Comparison of ENCODE assay signal across 9 cellular contexts in the genomic region with DNA sequence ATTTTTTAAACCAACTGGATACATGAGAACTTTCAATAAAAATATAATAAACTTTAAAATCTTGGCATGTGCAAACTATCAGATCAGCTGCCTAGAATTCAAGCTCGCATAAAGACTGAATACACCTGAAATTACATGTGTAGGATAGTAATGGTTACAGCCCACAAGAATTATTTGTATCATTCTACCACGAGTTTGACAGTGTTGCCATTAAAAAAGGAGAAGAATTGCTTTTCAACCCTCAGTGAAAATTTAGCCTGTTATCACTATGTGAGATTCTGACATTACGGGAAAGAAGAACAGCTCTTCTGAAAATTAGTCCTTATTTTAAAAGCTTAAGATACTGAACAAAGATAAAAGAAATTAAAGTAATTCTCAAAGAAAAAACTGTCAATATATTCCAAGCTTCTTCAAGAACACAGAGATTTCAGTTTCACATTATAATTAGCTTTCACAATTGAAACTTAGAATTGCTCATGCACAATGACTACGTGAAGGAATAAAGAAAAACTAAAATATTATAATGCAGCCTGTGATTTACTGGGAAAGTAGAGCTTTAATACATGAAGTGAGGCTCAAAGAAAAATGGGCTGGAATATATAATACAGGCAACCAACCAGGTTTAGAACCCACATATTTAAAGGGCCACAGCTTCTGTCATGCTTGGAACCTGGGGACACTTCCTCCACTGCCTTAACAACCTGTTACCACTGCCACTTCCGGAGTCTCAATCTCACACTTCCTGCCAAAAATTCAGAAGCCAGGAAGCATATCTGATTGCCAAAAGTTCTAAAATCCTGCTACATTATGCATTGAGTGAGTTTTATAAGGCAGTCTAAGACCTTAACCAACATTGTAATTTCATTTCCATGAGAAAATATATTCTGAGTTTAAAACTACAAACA. TPM values are rescaled to one million over a fixed set of nuclear protein-coding genes. Genes with fewer than 3 reads are reported as not detected.
DNase-seq lines count a peak whose midpoint lies in the region; ATAC-seq and TF ChIP-seq lines count a peak whose summit lies in the region.
"Had no signal": no experiment of that assay in that cellular context is flagged by ENCODE, and none has a peak within 500 bp of the region (broad histone marks: within the 10 kb centered on the region; RNA-seq: fewer than 3 reads in every experiment).

No MANE protein-coding gene starts in this region.

- no peaks in the 10 kb centered on the region for H4K20me1 ChIP-seq in OCI-LY7 (ENCODE audit: insufficient read depth, low read length)

- ATAC-seq in GM19023 (IDR thresholded peaks at IDR 0.05; ENCODE audit: unreplicated experiment) (peak; percentile 95), HG02642 (IDR thresholded peaks at IDR 0.05; ENCODE audit: poor library complexity, unreplicated experiment) (peak; percentile 95), naive B cell (ENCODE audit: low read depth in 2 of 2) (peak; percentile 96 to 97)

- peak overlapping the region; percentile 9 for H3K27ac ChIP-seq in OCI-LY7 (ENCODE audit: low read depth, low read length, poor library complexity, severe bottlenecking)
- H3K27ac ChIP-seq: cardiac muscle cell had no signal

- H3K4me3 Mint-ChIP-seq in naive B cell, result peak overlapping the region; percentile 62 to 85 (median 73)
- no peak overlapping the region for H3K4me3 Mint-ChIP-seq in glutamatergic neuron (ENCODE audit: unreplicated experiment)

- H3K36me3 ChIP-seq in OCI-LY7 (ENCODE audit: insufficient read depth, low read length), result no peaks in the 10 kb centered on the region
- H3K36me3 ChIP-seq: cardiac muscle cell had no signal

- H3K27ac Mint-ChIP-seq in naive B cell (peak overlapping the region; percentile 84 to 96 (median 88)), glutamatergic neuron (ENCODE audit: unreplicated experiment) (no peak overlapping the region)

- H2AFZ ChIP-seq in OCI-LY7 (ENCODE audit: low read length), result peak overlapping the region; percentile 91

- peak overlapping the region; percentile 19 for H3K4me3 ChIP-seq in OCI-LY7 (ENCODE audit: low read depth, low read length, poor library complexity, severe bottlenecking)
- H3K4me3 ChIP-seq: cardiac muscle cell had no signal

- H3K9me2 ChIP-seq in OCI-LY7 (ENCODE audit: insufficient read depth, low read length), result no peaks in the 10 kb centered on the region

- peak overlapping the region; percentile 50 for H3K4me2 ChIP-seq in OCI-LY7 (ENCODE audit: low read length)

- H3K9me3 Mint-ChIP-seq in naive B cell (peaks cover 0 to 2% (median 0%) of the 10 kb centered on the region in 7 donors), glutamatergic neuron (ENCODE audit: unreplicated experiment) (no peaks in the 10 kb centered on the region)

- H3K9me3 ChIP-seq in OCI-LY7 (ENCODE audit: low read length), result no peaks in the 10 kb centered on the region; the same call in 1 of the 2 replicates

- BruUV-seq in OCI-LY7 (replicated peaks; lab: Mats Ljungman, UMichigan), result no TSS peak

- H3K4me1 ChIP-seq in OCI-LY7 (ENCODE audit: insufficient read depth, low read length, poor library complexity, severe bottlenecking), result peaks cover 16% of the 10 kb centered on the region

- no peaks in the 10 kb centered on the region for H3K36me3 Mint-ChIP-seq in naive B cell
- H3K36me3 Mint-ChIP-seq in glutamatergic neuron (ENCODE audit: unreplicated experiment), result no peaks in the 10 kb centered on the region

- no peaks in the 10 kb centered on the region for H3K27me3 Mint-ChIP-seq in naive B cell
- H3K27me3 Mint-ChIP-seq in glutamatergic neuron (ENCODE audit: unreplicated experiment), result no peaks in the 10 kb centered on the region

- POLR2A ChIA-PET in OCI-LY7 (lab: Charles Lee), result interaction anchor here (0.5 to 3.2 kb wide), 12 partner anchors 9 to 1359 kb away, joined by 3 to 39 read pairs (median 8); a partner anchor contains a TSS

- CTCF ChIA-PET in OCI-LY7 (lab: Charles Lee; ENCODE audit: unreplicated experiment), result interaction anchor here (1.3 kb wide), 1 partner anchor 22 kb away, joined by 4 read pairs; no protein-coding TSS in a partner anchor

- intact Hi-C loops in OCI-LY7 (cut with micrococcal nuclease; ENCODE audit: unreplicated experiment), result no loop called here

- no peaks in the 10 kb centered on the region for H3K79me2 ChIP-seq in OCI-LY7 (ENCODE audit: insufficient read depth, low read depth, low read length)

- peaks cover 21 to 57% (median 52%) of the 10 kb centered on the region in 3 donors for H3K4me1 Mint-ChIP-seq in naive B cell
- H3K4me1 Mint-ChIP-seq in glutamatergic neuron (ENCODE audit: low read depth, unreplicated experiment), result peaks cover 3% of the 10 kb centered on the region

- TF ChIP-seq CTCF in OCI-LY7 (conservative IDR thresholded peaks at IDR 0.05; ENCODE audit: low read length), result no peak
- TF ChIP-seq CTCF in glutamatergic neuron (IDR thresholded peaks at IDR 0.05; ENCODE audit: partially characterized antibody, unreplicated experiment), result no peak

- peak; percentile 68 for DNase-seq in OCI-LY7 (ENCODE audit: low spot score)
- DNase-seq in naive B cell, result peak; percentile 58
- DNase-seq in DMS114 treated with DMSO at 0.1 percent for 48 hours (lab: John Stamatoyannopoulos, UW; ENCODE audit: unreplicated experiment), result no peak
- DNase-seq in glutamatergic neuron, result no peak
- no peak for DNase-seq in HuH-7 (ENCODE audit: low spot score)
- DNase-seq in DMS53 (lab: John Stamatoyannopoulos, UW), result no peak

RNA-seq across cellular contexts. Expression of a gene that starts 23.2 kb away (rescaled TPM):
- 5.0 and 6.7 TPM in 2 replicates for total RNA-seq in OCI-LY7 (2014; rRNA removed; shearing (Covaris generic))
- total RNA-seq in OCI-LY7 (2022) (11.5 and 12.5 TPM in 2 replicates), glutamatergic neuron (ENCODE audit: unreplicated experiment) (2.6 TPM)
- 10 to 100 TPM; 29.0 to 43.8 (median 38.3) TPM for polyA plus RNA-seq in naive B cell (ENCODE audit: low read depth in 6 of 6)

Comparison
In these comparisons a context has a peak if more than half of its experiments do, and no peak if none do; other contexts are left out.
1. DNase-seq: peak in OCI-LY7 (single experiment) and naive B cell (single experiment); none in DMS114 treated with DMSO at 0.1 percent for 48 hours (single experiment), glutamatergic neuron (single experiment), HuH-7 (single experiment) and DMS53 (single experiment).
2. Peak in every context shown above with its lines, with median percentiles within 50 percentile points of each other: ATAC-seq.